17 cellular contexts compared by ENCODE assay signal in genomic region chr1:30998171-30998570, GRCh38.
DNase-seq lines count a peak whose midpoint lies in the region; ATAC-seq, FAIRE-seq and TF ChIP-seq lines count a peak whose summit lies in the region.
"Had no signal": no experiment of that assay in that cellular context is flagged by ENCODE, and none has a peak within 500 bp of the region (broad histone marks: within the 10 kb centered on the region; RNA-seq: fewer than 3 reads in every experiment).

No MANE protein-coding gene starts in this region.

- H3K27me3 Mint-ChIP-seq in activated CD8-positive, alpha-beta memory T cell treated with anti-CD3 and anti-CD28 coated beads, Interleukin-2, amount 10 ng/mL, durations not matched to agents 7 days and 5 days, result no peaks in the 10 kb centered on the region
- no peaks in the 10 kb centered on the region for H3K27me3 Mint-ChIP-seq in activated T-helper 17 cell treated with anti-CD3 and anti-CD28 coated beads, Interleukin-2, amount 50 U/mL, for 72 hours
- no peaks in the 10 kb centered on the region for H3K27me3 Mint-ChIP-seq in mesothelial cell of epicardium (ENCODE audit: low read depth)

- peaks cover 36% of the 10 kb centered on the region for H3K4me1 Mint-ChIP-seq in activated CD8-positive, alpha-beta memory T cell treated with anti-CD3 and anti-CD28 coated beads, Interleukin-2, amount 10 ng/mL, durations not matched to agents 7 days and 5 days
- peaks cover 34% of the 10 kb centered on the region for H3K4me1 Mint-ChIP-seq in activated T-helper 17 cell treated with anti-CD3 and anti-CD28 coated beads, Interleukin-2, amount 50 U/mL, for 72 hours
- H3K4me1 Mint-ChIP-seq in mesothelial cell of epicardium, result peaks cover 31% of the 10 kb centered on the region

- peaks cover 56% of the 10 kb centered on the region for H3K36me3 Mint-ChIP-seq in activated CD8-positive, alpha-beta memory T cell treated with anti-CD3 and anti-CD28 coated beads, Interleukin-2, amount 10 ng/mL, durations not matched to agents 7 days and 5 days
- peaks cover 89% of the 10 kb centered on the region for H3K36me3 Mint-ChIP-seq in activated T-helper 17 cell treated with anti-CD3 and anti-CD28 coated beads, Interleukin-2, amount 50 U/mL, for 72 hours (ENCODE audit: low read depth)
- H3K36me3 Mint-ChIP-seq in mesothelial cell of epicardium, result peaks cover 29% of the 10 kb centered on the region

- no peak for TF ChIP-seq CTCF in mesothelial cell of epicardium (IDR thresholded peaks at IDR 0.05; ENCODE audit: unreplicated experiment)

- FAIRE-seq in HTR-8/SVneo (lab: Jason Lieb, UNC) (no peak), frontal cortex (lab: Jason Lieb, UNC) (no peak)
- FAIRE-seq: A204.1, K562 had no signal

- DNase-seq in activated CD8-positive, alpha-beta memory T cell treated with anti-CD3 and anti-CD28 coated beads, Interleukin-2, amount 10 ng/mL, durations not matched to agents 7 days and 5 days, result no peak
- no peak for DNase-seq in activated CD8-positive, alpha-beta memory T cell treated with anti-CD3 and anti-CD28 coated beads for 24 hours
- DNase-seq in mesothelial cell of epicardium (ENCODE audit: low spot score in 2 of 2, unreplicated experiment in 2 of 2), result no peak
- no peak for DNase-seq in HTR-8/SVneo (ENCODE audit: insufficient read length, low spot score)
- no peak for DNase-seq in HUDEP-2 (lab: John Stamatoyannopoulos, UW; ENCODE audit: unreplicated experiment in 76 of 76)
- DNase-seq in frontal cortex (ENCODE audit: low spot score in 2 of 2), result no peak
- DNase-seq: C1 segment of cervical spinal cord, Caco-2, DMS53, NCI-H1436 treated with DMSO at 0.1 percent for 48 hours, NCI-H345, NCI-H526 treated with DMSO at 0.1 percent for 48 hours had no signal

- no peak overlapping the region for H3K4me3 Mint-ChIP-seq in activated CD8-positive, alpha-beta memory T cell treated with anti-CD3 and anti-CD28 coated beads, Interleukin-2, amount 10 ng/mL, durations not matched to agents 7 days and 5 days
- peak overlapping the region; percentile 1 for H3K4me3 Mint-ChIP-seq in activated T-helper 17 cell treated with anti-CD3 and anti-CD28 coated beads, Interleukin-2, amount 50 U/mL, for 72 hours
- H3K4me3 Mint-ChIP-seq in mesothelial cell of epicardium, result no peak overlapping the region

- no peaks in the 10 kb centered on the region for H3K9me3 Mint-ChIP-seq in activated CD8-positive, alpha-beta memory T cell treated with anti-CD3 and anti-CD28 coated beads, Interleukin-2, amount 10 ng/mL, durations not matched to agents 7 days and 5 days (ENCODE audit: low read depth)
- no peaks in the 10 kb centered on the region for H3K9me3 Mint-ChIP-seq in activated T-helper 17 cell treated with anti-CD3 and anti-CD28 coated beads, Interleukin-2, amount 50 U/mL, for 72 hours
- H3K9me3 Mint-ChIP-seq in mesothelial cell of epicardium, result no peaks in the 10 kb centered on the region

- ATAC-seq in activated CD8-positive, alpha-beta memory T cell treated with anti-CD3 and anti-CD28 coated beads, Interleukin-2, amount 10 ng/mL, durations not matched to agents 7 days and 5 days, result no peak
- ATAC-seq in activated T-helper 17 cell treated with anti-CD3 and anti-CD28 coated beads, Interleukin-2, amount 50 U/mL, for 72 hours (replicated peaks), result no peak
- ATAC-seq in GM18909 (IDR thresholded peaks at IDR 0.05; ENCODE audit: poor library complexity, unreplicated experiment), result no peak
- ATAC-seq: HCT116 had no signal

- peak overlapping the region; percentile 56 for H3K27ac Mint-ChIP-seq in activated CD8-positive, alpha-beta memory T cell treated with anti-CD3 and anti-CD28 coated beads, Interleukin-2, amount 10 ng/mL, durations not matched to agents 7 days and 5 days
- peak overlapping the region; percentile 30 for H3K27ac Mint-ChIP-seq in activated T-helper 17 cell treated with anti-CD3 and anti-CD28 coated beads, Interleukin-2, amount 50 U/mL, for 72 hours
- peak overlapping the region; percentile 26 for H3K27ac Mint-ChIP-seq in mesothelial cell of epicardium

- CTCF ChIA-PET in activated CD8-positive, alpha-beta memory T cell treated with anti-CD3 and anti-CD28 coated beads, Interleukin-2, amount 10 ng/mL, durations not matched to agents 7 days and 5 days (lab: Charles Lee), result interaction anchor here (1.0 kb wide), 1 partner anchor 69 kb away, joined by 3 read pairs; no protein-coding TSS in a partner anchor
